22 cellular contexts compared by ENCODE assay signal in genomic region chrX:40326186-40326965, GRCh38.
"Had no signal": no experiment of that assay in that cellular context is flagged by ENCODE, and none has a peak within 500 bp of the region (broad histone marks: within the 10 kb centered on the region; RNA-seq: fewer than 3 reads in every experiment).

No MANE protein-coding gene starts in this region.

- H3K36me3 ChIP-seq: left ventricle myocardium inferior, ovary, right lobe of liver, stomach had no signal

- H3K9me3 Mint-ChIP-seq: stimulated activated effector memory CD8-positive, alpha-beta T cell treated with anti-CD3 and anti-CD28 coated beads, Interleukin-12 subunit alpha, Interleukin-12 subunit beta, amount 100 ng/mL, for 72 hours had no signal

- H3K27ac ChIP-seq: foreskin keratinocyte, left ventricle myocardium inferior, ovary, right lobe of liver, stomach, VCaP had no signal

- DNase-seq: activated CD4-positive, alpha-beta T cell treated with anti-CD3 and anti-CD28 coated beads for 1 hour; activated CD4-positive, alpha-beta T cell treated with anti-CD3 and anti-CD28 coated beads, Interleukin-2, amount 50 U/mL, for 48 hours; activated CD8-positive, alpha-beta memory T cell treated with anti-CD3 and anti-CD28 coated beads, Interleukin-2, amount 10 ng/mL, durations not matched to agents 7 days and 5 days; activated naive CD4-positive, alpha-beta T cell treated with anti-CD3 and anti-CD28 coated beads for 36 hours; aorta; cerebellar nuclear complex; effector CD8-positive, alpha-beta T cell; hypothalamus; kidney; left ventricle myocardium inferior; naive thymus-derived CD4-positive, alpha-beta T cell; ovary; right lobe of liver; stimulated activated CD4-positive, alpha-beta T cell treated with anti-CD3 and anti-CD28 coated beads, Interleukin-4, amount 100 ng/mL, for 24 hours; stomach; SW 1271; T-helper 2 cell had no signal

- H3K36me3 Mint-ChIP-seq: activated CD8-positive, alpha-beta memory T cell treated with anti-CD3 and anti-CD28 coated beads, Interleukin-2, amount 10 ng/mL, durations not matched to agents 7 days and 5 days; naive thymus-derived CD4-positive, alpha-beta T cell; stimulated activated effector memory CD8-positive, alpha-beta T cell treated with anti-CD3 and anti-CD28 coated beads, Interleukin-12 subunit alpha, Interleukin-12 subunit beta, amount 100 ng/mL, for 72 hours had no signal

- H3K4me2 ChIP-seq: smooth muscle cell had no signal

- H3K4me1 Mint-ChIP-seq: activated CD8-positive, alpha-beta memory T cell treated with anti-CD3 and anti-CD28 coated beads, Interleukin-2, amount 10 ng/mL, durations not matched to agents 7 days and 5 days; naive thymus-derived CD4-positive, alpha-beta T cell; stimulated activated effector memory CD8-positive, alpha-beta T cell treated with anti-CD3 and anti-CD28 coated beads, Interleukin-12 subunit alpha, Interleukin-12 subunit beta, amount 100 ng/mL, for 72 hours had no signal

- H3K4me3 ChIP-seq: left ventricle myocardium inferior, ovary, right lobe of liver, smooth muscle cell, stomach had no signal

- H3K27me3 ChIP-seq: foreskin keratinocyte, ovary, right lobe of liver, stomach had no signal

- H3K9me3 ChIP-seq: left ventricle myocardium inferior, ovary, right lobe of liver had no signal

- H3K27me3 Mint-ChIP-seq: activated CD8-positive, alpha-beta memory T cell treated with anti-CD3 and anti-CD28 coated beads, Interleukin-2, amount 10 ng/mL, durations not matched to agents 7 days and 5 days had no signal

- H3K27ac Mint-ChIP-seq: activated CD8-positive, alpha-beta memory T cell treated with anti-CD3 and anti-CD28 coated beads, Interleukin-2, amount 10 ng/mL, durations not matched to agents 7 days and 5 days; activated naive CD4-positive, alpha-beta T cell treated with anti-CD3 and anti-CD28 coated beads for 36 hours; activated T-helper 2 cell treated with anti-CD3 and anti-CD28 coated beads, Interferon-gamma antibody, Interleukin-2, Interleukin-4, amounts not matched to agents 10 μg/mL and 5 μg/mL and 100 μg/mL, durations not matched to agents 14 hours and 24 hours and 36 hours; naive thymus-derived CD4-positive, alpha-beta T cell; stimulated activated effector memory CD8-positive, alpha-beta T cell treated with anti-CD3 and anti-CD28 coated beads, Interleukin-12 subunit alpha, Interleukin-12 subunit beta, amount 100 ng/mL, for 72 hours had no signal

- ATAC-seq: activated CD8-positive, alpha-beta memory T cell treated with anti-CD3 and anti-CD28 coated beads, Interleukin-2, amount 10 ng/mL, durations not matched to agents 7 days and 5 days; foreskin keratinocyte; naive thymus-derived CD4-positive, alpha-beta T cell; right lobe of liver; stimulated activated effector memory CD8-positive, alpha-beta T cell treated with anti-CD3 and anti-CD28 coated beads, Interleukin-12 subunit alpha, Interleukin-12 subunit beta, amount 100 ng/mL, for 72 hours had no signal

- H3K4me1 ChIP-seq: foreskin keratinocyte, left ventricle myocardium inferior, right lobe of liver, stomach had no signal

- H3K4me3 Mint-ChIP-seq: activated CD8-positive, alpha-beta memory T cell treated with anti-CD3 and anti-CD28 coated beads, Interleukin-2, amount 10 ng/mL, durations not matched to agents 7 days and 5 days; activated naive CD4-positive, alpha-beta T cell treated with anti-CD3 and anti-CD28 coated beads for 36 hours; naive thymus-derived CD4-positive, alpha-beta T cell; stimulated activated effector memory CD8-positive, alpha-beta T cell treated with anti-CD3 and anti-CD28 coated beads, Interleukin-12 subunit alpha, Interleukin-12 subunit beta, amount 100 ng/mL, for 72 hours had no signal
